In genomic region chr17:44247346-44248219, GRCh38 we compare ENCODE assay signal across 1 cellular context.
TF ChIP-seq lines count a peak whose summit lies in the region.

No MANE protein-coding gene starts in this region.

TF ChIP-seq in HepG2, 621 proteins besides CTCF, POLR2A, EP300 and RAD21:
- TF ChIP-seq ZNF10 (CRISPR knock-in tag; IDR thresholded peaks at IDR 0.05; ENCODE audit: borderline replicate concordance, low read depth) = no peak
- no peak for TF ChIP-seq MBD4 (IDR thresholded peaks at IDR 0.05; ENCODE audit: borderline replicate concordance, low read length)
- peak; percentile 91 for TF ChIP-seq ZNF430 (CRISPR knock-in tag; IDR thresholded peaks at IDR 0.05)
- TF ChIP-seq ZNF768 (CRISPR knock-in tag; IDR thresholded peaks at IDR 0.05) = peak; percentile 83
- TF ChIP-seq RXRA (CRISPR knock-in tag; IDR thresholded peaks at IDR 0.05) = peak; percentile 68; the same call in 1 of the 2 replicates
- TF ChIP-seq CBX5 (CRISPR knock-in tag; IDR thresholded peaks at IDR 0.05; ENCODE audit: borderline replicate concordance) = no peak
- no peak for TF ChIP-seq TAF15 (IDR thresholded peaks at IDR 0.05; ENCODE audit: low read depth, low read length, poor library complexity, severe bottlenecking)
- TF ChIP-seq ZMYM3 (CRISPR knock-in tag; IDR thresholded peaks at IDR 0.05) = peak; percentile 25; the same call in 1 of the 2 replicates
- TF ChIP-seq ZNF792 (CRISPR knock-in tag; IDR thresholded peaks at IDR 0.05) = no peak
- TF ChIP-seq ZNF501 (CRISPR knock-in tag; IDR thresholded peaks at IDR 0.05) = 0 out of 2 replicates have a peak, but pooled peaks have one; percentile 11
- peak; percentile 37 for TF ChIP-seq ZNF687 (CRISPR knock-in tag; IDR thresholded peaks at IDR 0.05)
- TF ChIP-seq RARA (CRISPR knock-in tag; IDR thresholded peaks at IDR 0.05) = peak; percentile 72
- 0 out of 2 replicates have a peak, but pooled peaks have one; percentile 24 for TF ChIP-seq ZNF264 (CRISPR knock-in tag; IDR thresholded peaks at IDR 0.05)
- peak; percentile 9; the same call in 1 of the 2 replicates for TF ChIP-seq MED1 (CRISPR knock-in tag; IDR thresholded peaks at IDR 0.05)
- TF ChIP-seq MEIS2 (CRISPR knock-in tag; IDR thresholded peaks at IDR 0.05) = 0 out of 2 replicates have a peak, but pooled peaks have one; percentile 29
- TF ChIP-seq MEF2D (CRISPR knock-in tag; IDR thresholded peaks at IDR 0.05) = 0 out of 2 replicates have a peak, but pooled peaks have one; percentile 65
- peak; percentile 77 for TF ChIP-seq RXRB (CRISPR knock-in tag; IDR thresholded peaks at IDR 0.05; ENCODE audit: borderline replicate concordance)
- 0 out of 2 replicates have a peak, but pooled peaks have one; percentile 22 for TF ChIP-seq ZNF563 (CRISPR knock-in tag; IDR thresholded peaks at IDR 0.05)
- TF ChIP-seq THRA (CRISPR knock-in tag; IDR thresholded peaks at IDR 0.05; ENCODE audit: borderline replicate concordance) = peak; percentile 87; the same call in 1 of the 2 replicates
- TF ChIP-seq HIC2 (CRISPR knock-in tag; IDR thresholded peaks at IDR 0.05; ENCODE audit: low read depth) = 0 out of 2 replicates have a peak, but pooled peaks have one; percentile 41
- TF ChIP-seq, protein P1, sequence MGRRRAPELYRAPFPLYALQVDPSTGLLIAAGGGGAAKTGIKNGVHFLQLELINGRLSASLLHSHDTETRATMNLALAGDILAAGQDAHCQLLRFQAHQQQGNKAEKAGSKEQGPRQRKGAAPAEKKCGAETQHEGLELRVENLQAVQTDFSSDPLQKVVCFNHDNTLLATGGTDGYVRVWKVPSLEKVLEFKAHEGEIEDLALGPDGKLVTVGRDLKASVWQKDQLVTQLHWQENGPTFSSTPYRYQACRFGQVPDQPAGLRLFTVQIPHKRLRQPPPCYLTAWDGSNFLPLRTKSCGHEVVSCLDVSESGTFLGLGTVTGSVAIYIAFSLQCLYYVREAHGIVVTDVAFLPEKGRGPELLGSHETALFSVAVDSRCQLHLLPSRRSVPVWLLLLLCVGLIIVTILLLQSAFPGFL (CRISPR knock-in tag; IDR thresholded peaks at IDR 0.05) = no peak
TF ChIP-seq in HepG2: peak in this region for 15.
